Comparison of ENCODE assay signal across 1 cellular context in genomic region chr7:4871056-4871680, GRCh38.
TF ChIP-seq lines count a peak whose summit lies in the region.

No MANE protein-coding gene starts in this region.

TF ChIP-seq in GM23338, 12 proteins besides CTCF, POLR2A, EP300 and RAD21:
- TF ChIP-seq ZNF462 (CRISPR knock-in tag; IDR thresholded peaks at IDR 0.05) (no peak), POLR2AphosphoS5 (IDR thresholded peaks at IDR 0.05; ENCODE audit: low read depth) (no peak), ZNF114 (CRISPR knock-in tag; IDR thresholded peaks at IDR 0.05) (no peak), STAT1 (IDR thresholded peaks at IDR 0.05; ENCODE audit: unreplicated experiment) (no peak), EZH2 (IDR thresholded peaks at IDR 0.05; ENCODE audit: low read depth, unreplicated experiment) (no peak)
